Comparison of ENCODE assay signal across 2 cellular contexts in the genomic region with DNA sequence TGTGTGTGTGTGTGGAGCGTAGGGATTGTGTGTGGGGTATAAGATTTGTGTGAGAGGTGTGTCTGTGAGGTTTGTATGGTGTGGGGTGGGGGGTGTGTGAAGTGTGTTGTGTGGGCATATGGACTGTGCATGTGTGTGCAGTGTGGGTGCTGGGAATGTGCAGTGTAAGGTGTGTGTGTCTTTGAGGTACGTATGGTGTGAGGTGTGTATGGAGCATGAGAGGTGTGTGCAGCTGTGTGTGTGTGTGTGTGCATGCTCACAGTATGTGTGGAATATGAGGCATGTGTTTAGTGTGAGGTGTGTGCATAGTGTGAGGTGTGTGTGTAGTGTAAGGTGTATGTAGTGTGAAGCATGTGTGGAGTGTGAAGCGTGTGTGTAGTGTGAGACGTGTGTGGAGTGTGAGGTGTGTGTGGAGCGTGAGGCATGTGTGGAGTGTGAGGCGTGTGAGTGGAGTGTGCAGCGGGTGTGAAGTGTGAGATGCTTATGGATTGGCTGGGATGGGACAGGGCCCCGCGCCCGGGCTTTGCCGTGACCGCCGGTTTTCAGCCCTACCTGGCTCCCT.
TF ChIP-seq lines count a peak whose summit lies in the region.

No MANE protein-coding gene starts in this region.

TF ChIP-seq in HepG2, 621 proteins besides CTCF, POLR2A, EP300 and RAD21 (continues in another document):
- 0 out of 2 replicates have a peak, but pooled peaks have one; percentile 18 for TF ChIP-seq IKZF1 (IDR thresholded peaks at IDR 0.05)
- TF ChIP-seq ZNF646 (CRISPR knock-in tag; IDR thresholded peaks at IDR 0.05), result peak; percentile 68
- TF ChIP-seq, protein P1, sequence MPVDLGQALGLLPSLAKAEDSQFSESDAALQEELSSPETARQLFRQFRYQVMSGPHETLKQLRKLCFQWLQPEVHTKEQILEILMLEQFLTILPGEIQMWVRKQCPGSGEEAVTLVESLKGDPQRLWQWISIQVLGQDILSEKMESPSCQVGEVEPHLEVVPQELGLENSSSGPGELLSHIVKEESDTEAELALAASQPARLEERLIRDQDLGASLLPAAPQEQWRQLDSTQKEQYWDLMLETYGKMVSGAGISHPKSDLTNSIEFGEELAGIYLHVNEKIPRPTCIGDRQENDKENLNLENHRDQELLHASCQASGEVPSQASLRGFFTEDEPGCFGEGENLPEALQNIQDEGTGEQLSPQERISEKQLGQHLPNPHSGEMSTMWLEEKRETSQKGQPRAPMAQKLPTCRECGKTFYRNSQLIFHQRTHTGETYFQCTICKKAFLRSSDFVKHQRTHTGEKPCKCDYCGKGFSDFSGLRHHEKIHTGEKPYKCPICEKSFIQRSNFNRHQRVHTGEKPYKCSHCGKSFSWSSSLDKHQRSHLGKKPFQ (CRISPR knock-in tag; IDR thresholded peaks at IDR 0.05; ENCODE audit: insufficient replicate concordance), result peak; percentile 81
- TF ChIP-seq ZNF180 (CRISPR knock-in tag; IDR thresholded peaks at IDR 0.05; ENCODE audit: borderline replicate concordance, low read depth), result no peak

TF ChIP-seq in GM12878, 131 proteins besides CTCF, POLR2A, EP300 and RAD21:
- TF ChIP-seq SREBF1 (IDR thresholded peaks at IDR 0.05; ENCODE audit: low read length) (no peak), STAT3 (IDR thresholded peaks at IDR 0.05; ENCODE audit: low read depth, low read length) (no peak), RB1 (IDR thresholded peaks at IDR 0.05; ENCODE audit: borderline replicate concordance) (no peak), SPI1 (IDR thresholded peaks at IDR 0.05; ENCODE audit: borderline replicate concordance, insufficient read depth, low read depth, low read length) (no peak), MAX (IDR thresholded peaks at IDR 0.05; ENCODE audit: low read depth, low read length) (no peak), BCL11A (IDR thresholded peaks at IDR 0.05; ENCODE audit: low read depth, low read length) (no peak), PRDM15 (CRISPR knock-in tag; IDR thresholded peaks at IDR 0.05) (no peak), CREB1 (IDR thresholded peaks at IDR 0.05; ENCODE audit: low read depth) (no peak), NKRF (conservative IDR thresholded peaks at IDR 0.05) (no peak), POLR2AphosphoS5 (IDR thresholded peaks at IDR 0.05; ENCODE audit: low read length) (no peak), NFXL1 (IDR thresholded peaks at IDR 0.05; ENCODE audit: borderline replicate concordance) (no peak), ZNF592 (IDR thresholded peaks at IDR 0.05) (no peak), SIN3A (IDR thresholded peaks at IDR 0.05; ENCODE audit: low read depth, low read length) (no peak), HCFC1 (IDR thresholded peaks at IDR 0.05; ENCODE audit: low read length) (no peak), GABPA (IDR thresholded peaks at IDR 0.05; ENCODE audit: low read depth) (no peak), CBX3 (IDR thresholded peaks at IDR 0.05; ENCODE audit: borderline replicate concordance, low read depth) (no peak)
TF ChIP-seq in GM12878: peak in this region for 0.
